19 cellular contexts compared by ENCODE assay signal in genomic region chr4:68337004-68337403, GRCh38. TPM values are rescaled to one million over a fixed set of nuclear protein-coding genes. Genes with fewer than 3 reads are reported as not detected.
DNase-seq lines count a peak whose midpoint lies in the region; ATAC-seq, FAIRE-seq and TF ChIP-seq lines count a peak whose summit lies in the region.
"Had no signal": no experiment of that assay in that cellular context is flagged by ENCODE, and none has a peak within 500 bp of the region (broad histone marks: within the 10 kb centered on the region; RNA-seq: fewer than 3 reads in every experiment).

No MANE protein-coding gene starts in this region.

- no peaks in the 10 kb centered on the region for H3K27me3 Mint-ChIP-seq in CD4-positive, alpha-beta T cell
- no peaks in the 10 kb centered on the region for H3K27me3 Mint-ChIP-seq in CD8-positive, alpha-beta memory T cell
- no peaks in the 10 kb centered on the region for H3K27me3 Mint-ChIP-seq in activated naive CD8-positive, alpha-beta T cell treated with anti-CD3 and anti-CD28 coated beads for 36 hours
- no peaks in the 10 kb centered on the region for H3K27me3 Mint-ChIP-seq in naive B cell
- H3K27me3 Mint-ChIP-seq: dendritic cell treated with granulocyte-macrophage colony-stimulating factor and Interleukin-4, amounts not matched to agents 40 ng/mL and 50 ng/mL, for 4 days had no signal

- H3K27ac ChIP-seq in CD4-positive, alpha-beta T cell (ENCODE audit: low read depth, low read length): no peak overlapping the region
- no peak overlapping the region for H3K27ac ChIP-seq in CD8-positive, alpha-beta memory T cell (ENCODE audit: low read depth, low read length)
- H3K27ac ChIP-seq: adrenal gland, pancreas, right lobe of liver, tibial artery had no signal

- no peaks in the 10 kb centered on the region for H3K9me3 ChIP-seq in CD4-positive, alpha-beta T cell (ENCODE audit: control insufficient read depth, low read length)
- no peaks in the 10 kb centered on the region for H3K9me3 ChIP-seq in CD8-positive, alpha-beta memory T cell (ENCODE audit: low read length)
- H3K9me3 ChIP-seq: adrenal gland, pancreas, right lobe of liver, tibial artery had no signal

- H3K4me3 ChIP-seq in CD8-positive, alpha-beta memory T cell (ENCODE audit: low read length): no peak overlapping the region
- H3K4me3 ChIP-seq: adrenal gland, lung, pancreas, right lobe of liver, tibial artery had no signal

- H3K36me3 ChIP-seq in CD8-positive, alpha-beta memory T cell (ENCODE audit: insufficient read depth, low read length): peaks cover 29% of the 10 kb centered on the region

- peaks cover 71% of the 10 kb centered on the region for H3K36me3 Mint-ChIP-seq in CD4-positive, alpha-beta T cell (ENCODE audit: low read depth)
- peaks cover 4 to 65% (median 17%) of the 10 kb centered on the region in 3 donors for H3K36me3 Mint-ChIP-seq in CD8-positive, alpha-beta memory T cell
- H3K36me3 Mint-ChIP-seq in activated naive CD8-positive, alpha-beta T cell treated with anti-CD3 and anti-CD28 coated beads for 36 hours: peaks cover 15% of the 10 kb centered on the region
- H3K36me3 Mint-ChIP-seq in naive B cell: peaks cover 8 to 37% of the 10 kb centered on the region in 2 donors

- TF ChIP-seq POLR2A in H54 (IDR thresholded peaks at IDR 0.05; ENCODE audit: low read depth, low read length): no peak

- no peaks in the 10 kb centered on the region for H3K9me3 Mint-ChIP-seq in CD4-positive, alpha-beta T cell
- no peaks in the 10 kb centered on the region for H3K9me3 Mint-ChIP-seq in CD8-positive, alpha-beta memory T cell
- H3K9me3 Mint-ChIP-seq in activated naive CD8-positive, alpha-beta T cell treated with anti-CD3 and anti-CD28 coated beads for 36 hours: no peaks in the 10 kb centered on the region
- no peaks in the 10 kb centered on the region for H3K9me3 Mint-ChIP-seq in naive B cell
- H3K9me3 Mint-ChIP-seq: dendritic cell treated with granulocyte-macrophage colony-stimulating factor and Interleukin-4, amounts not matched to agents 40 ng/mL and 50 ng/mL, for 4 days had no signal

- CTCF ChIA-PET in CD4-positive, alpha-beta T cell (lab: Charles Lee): no interaction called here
- CTCF ChIA-PET in CD8-positive, alpha-beta memory T cell (lab: Charles Lee): no interaction called here

- no peak for TF ChIP-seq CTCF in CD4-positive, alpha-beta T cell (IDR thresholded peaks at IDR 0.05)
- TF ChIP-seq CTCF in D721Med (IDR thresholded peaks at IDR 0.05; ENCODE audit: insufficient read depth, missing control alignments): no peak

- POLR2A ChIA-PET in CD4-positive, alpha-beta T cell (lab: Charles Lee): interaction anchor here (0.9 kb wide), 1 partner anchor 12 kb away, joined by 3 read pairs; no protein-coding TSS in a partner anchor
- POLR2A ChIA-PET in CD8-positive, alpha-beta memory T cell (lab: Charles Lee): no interaction called here

- H3K4me3 Mint-ChIP-seq in CD4-positive, alpha-beta T cell: no peak overlapping the region
- H3K4me3 Mint-ChIP-seq in CD8-positive, alpha-beta memory T cell: peak overlapping the region in 2 of 7 donors; percentile 6 to 34
- H3K4me3 Mint-ChIP-seq in activated naive CD8-positive, alpha-beta T cell treated with anti-CD3 and anti-CD28 coated beads for 36 hours: no peak overlapping the region
- H3K4me3 Mint-ChIP-seq in naive B cell: no peak overlapping the region
- H3K4me3 Mint-ChIP-seq: dendritic cell treated with granulocyte-macrophage colony-stimulating factor and Interleukin-4, amounts not matched to agents 40 ng/mL and 50 ng/mL, for 4 days had no signal

- FAIRE-seq in H54 (lab: Jason Lieb, UNC): no peak
- no peak for FAIRE-seq in D721Med (lab: Jason Lieb, UNC)
- FAIRE-seq: bronchial epithelial cell had no signal

- H3K27ac Mint-ChIP-seq in CD4-positive, alpha-beta T cell: peak overlapping the region; percentile 27
- peak overlapping the region in 7 of 8 donors; percentile 2 to 88 (median 13) for H3K27ac Mint-ChIP-seq in CD8-positive, alpha-beta memory T cell
- peak overlapping the region; percentile 54 for H3K27ac Mint-ChIP-seq in activated naive CD8-positive, alpha-beta T cell treated with anti-CD3 and anti-CD28 coated beads for 36 hours
- H3K27ac Mint-ChIP-seq in naive B cell: peak overlapping the region in 5 of 6 donors; percentile 19 to 78 (median 44)
- H3K27ac Mint-ChIP-seq: dendritic cell treated with granulocyte-macrophage colony-stimulating factor and Interleukin-4, amounts not matched to agents 40 ng/mL and 50 ng/mL, for 4 days had no signal

- H3K4me1 Mint-ChIP-seq in CD4-positive, alpha-beta T cell (ENCODE audit: low read depth): peaks cover 68% of the 10 kb centered on the region
- H3K4me1 Mint-ChIP-seq in CD8-positive, alpha-beta memory T cell: peaks cover 73 to 97% (median 93%) of the 10 kb centered on the region in 3 donors
- H3K4me1 Mint-ChIP-seq in activated naive CD8-positive, alpha-beta T cell treated with anti-CD3 and anti-CD28 coated beads for 36 hours: peaks cover 48% of the 10 kb centered on the region
- peaks cover 11 to 38% (median 15%) of the 10 kb centered on the region in 3 donors for H3K4me1 Mint-ChIP-seq in naive B cell

- intact Hi-C loops in CD4-positive, alpha-beta T cell (cut with DNase I, micrococcal nuclease): loop anchor here in 1 of 2 experiments (5.0 kb wide), 1 partner anchor 40 kb away; no protein-coding TSS in a partner anchor

- H3K4me1 ChIP-seq in CD8-positive, alpha-beta memory T cell (ENCODE audit: insufficient read depth, low read length): peaks cover 32% of the 10 kb centered on the region

- H3K27me3 ChIP-seq in CD4-positive, alpha-beta T cell (ENCODE audit: control insufficient read depth, insufficient read depth, low read length): no peaks in the 10 kb centered on the region
- H3K27me3 ChIP-seq in CD8-positive, alpha-beta memory T cell (ENCODE audit: insufficient read depth, low read length, poor library complexity, severe bottlenecking): no peaks in the 10 kb centered on the region
- H3K27me3 ChIP-seq: adrenal gland, pancreas, right lobe of liver, tibial artery had no signal

- no peak for ATAC-seq in CD4-positive, alpha-beta T cell (ENCODE audit: poor library complexity)
- no peak for ATAC-seq in naive B cell (ENCODE audit: low read depth in 2 of 2)
- ATAC-seq: pancreas, right lobe of liver had no signal

- DNase-seq in CD4-positive, alpha-beta T cell: no peak
- DNase-seq in CD8-positive, alpha-beta memory T cell: no peak
- DNase-seq in activated naive CD8-positive, alpha-beta T cell treated with anti-CD3 and anti-CD28 coated beads for 36 hours: no peak
- DNase-seq in naive B cell (no peak), H54 (ENCODE audit: insufficient read length, low spot score) (no peak), D721Med (ENCODE audit: insufficient read length, low spot score) (no peak), NCI-H146 (lab: John Stamatoyannopoulos, UW) (no peak)
- DNase-seq: activated CD4-positive, CD25-positive, alpha-beta regulatory T cell treated with anti-CD3 and anti-CD28 coated beads, Interleukin-2, amount 50 U/mL, for 72 hours; adrenal gland; KG1; MV-4-11; NCI-H187; NCI-H69; pancreas; right lobe of liver; tibial artery had no signal

RNA-seq across cellular contexts. Expression of gene YTHDC1, which starts 12.9 kb away (rescaled TPM):
- total RNA-seq in CD4-positive, alpha-beta T cell: 100 to 1,000 TPM; 383 to 389 TPM
- total RNA-seq in CD8-positive, alpha-beta memory T cell: 10 to 100 TPM; 85.2 to 86.5 TPM
- polyA plus RNA-seq in CD8-positive, alpha-beta memory T cell: 42.2 TPM
- 10 to 100 TPM; 81.1 to 84.7 TPM for total RNA-seq in activated naive CD8-positive, alpha-beta T cell treated with anti-CD3 and anti-CD28 coated beads for 36 hours
- polyA plus RNA-seq in naive B cell (ENCODE audit: low read depth in 6 of 6): 10 to 100 TPM; 13.8 to 49.5 (median 35.1) TPM

Comparison
In these comparisons a context has a peak if more than half of its experiments do, and no peak if none do; other contexts are left out.
1. RNA of gene YTHDC1, which starts 12.9 kb away (total RNA-seq): 383 to 389 TPM in CD4-positive, alpha-beta T cell; 85.2 to 86.5 TPM in CD8-positive, alpha-beta memory T cell and 81.1 to 84.7 TPM in activated naive CD8-positive, alpha-beta T cell treated with anti-CD3 and anti-CD28 coated beads for 36 hours; every median in the first group is over 4 times any median in the second.
2. Peak in every context shown above with its lines, with median percentiles within 50 percentile points of each other: H3K27ac Mint-ChIP-seq.